8 cellular contexts compared by ENCODE assay signal in genomic region chr18:3455090-3455640, GRCh38. TPM values are rescaled to one million over a fixed set of nuclear protein-coding genes. Genes with fewer than 3 reads are reported as not detected.
DNase-seq lines count a peak whose midpoint lies in the region; ATAC-seq and TF ChIP-seq lines count a peak whose summit lies in the region.

No MANE protein-coding gene starts in this region.

- peaks cover 19% of the 10 kb centered on the region; the same call in 1 of the 2 replicates for H3K36me3 ChIP-seq in GM23338 (ENCODE audit: insufficient read depth)

- peaks cover 88% of the 10 kb centered on the region for H3K79me2 ChIP-seq in GM23338 (replicated peaks; ENCODE audit: insufficient read depth)

- peak overlapping the region; percentile 83 for H3K27ac ChIP-seq in GM23338 (ENCODE audit: low read depth)
- H3K27ac ChIP-seq in VCaP = peak overlapping the region; percentile 96

- DNase-seq in GM23338 (ENCODE audit: low spot score) (peak; percentile 64), fibroblast of the aortic adventitia (ENCODE audit: low read depth) (peak; percentile 47), skeletal muscle cell (ENCODE audit: low read depth) (no peak), NCI-H446 (lab: John Stamatoyannopoulos, UW) (no peak), cerebellum (ENCODE audit: low spot score) (no peak)
- no peak for DNase-seq in stimulated activated CD4-positive, alpha-beta T cell treated with anti-CD3 and anti-CD28 coated beads, Interleukin-4, amount 100 ng/mL, for 1 hour

- peak overlapping the region; percentile 83 for H3K4me3 ChIP-seq in GM23338
- peak overlapping the region; percentile 54 for H3K4me3 ChIP-seq in fibroblast of the aortic adventitia (ENCODE audit: low read depth, low read length)
- peak overlapping the region; percentile 97 for H3K4me3 ChIP-seq in skeletal muscle cell (ENCODE audit: low read depth, low read length)

- peak overlapping the region; percentile 98 for H3K27ac Mint-ChIP-seq in GM23338

- H2AFZ ChIP-seq in GM23338 = no peak overlapping the region

- H3F3A ChIP-seq in GM23338 (replicated peaks; ENCODE audit: low read depth) = peaks cover 12% of the 10 kb centered on the region; the same call in 1 of the 2 replicates

- peaks cover 35% of the 10 kb centered on the region for H3K27me3 Mint-ChIP-seq in GM23338 (ENCODE audit: insufficient read depth, low read depth, poor library complexity)

- H4K20me1 ChIP-seq in GM23338 (replicated peaks; ENCODE audit: insufficient read depth) = no peaks in the 10 kb centered on the region

- H3K36me3 Mint-ChIP-seq in GM23338 (ENCODE audit: low read depth) = peaks cover 88% of the 10 kb centered on the region

- TF ChIP-seq CTCF in GM23338 (conservative IDR thresholded peaks at IDR 0.05; ENCODE audit: low read depth in 2 of 2) = no peak
- TF ChIP-seq CTCF in VCaP (conservative IDR thresholded peaks at IDR 0.05) = no peak; the same call in 1 of the 2 replicates
- TF ChIP-seq CTCF in fibroblast of the aortic adventitia (IDR thresholded peaks at IDR 0.05; ENCODE audit: insufficient read depth, low read length) = no peak

- ATAC-seq in GM23338 (peak; percentile 3; the same call in 1 of the 3 replicates), GM18517 (IDR thresholded peaks at IDR 0.05; ENCODE audit: unreplicated experiment) (no peak)

- peak overlapping the region; percentile 88 for H3K4me2 ChIP-seq in GM23338

- H3K4me1 Mint-ChIP-seq in GM23338 = peaks cover 51% of the 10 kb centered on the region

- H3K4me3 Mint-ChIP-seq in GM23338 = peak overlapping the region; percentile 98

- H3K27me3 ChIP-seq in GM23338 (ENCODE audit: insufficient read depth) = no peaks in the 10 kb centered on the region

- H3K9me3 Mint-ChIP-seq in GM23338 = peaks cover 17% of the 10 kb centered on the region

- peaks cover 44% of the 10 kb centered on the region for H3K4me1 ChIP-seq in GM23338 (ENCODE audit: insufficient read depth)

- no peaks in the 10 kb centered on the region for H3K9me2 ChIP-seq in GM23338 (ENCODE audit: insufficient read depth)

TF ChIP-seq in GM23338, 12 proteins besides CTCF, POLR2A, EP300 and RAD21:
- TF ChIP-seq JUNB (IDR thresholded peaks at IDR 0.05; ENCODE audit: unreplicated experiment) (no peak), NANOG (IDR thresholded peaks at IDR 0.05; ENCODE audit: borderline replicate concordance) (peak; percentile 87)
- TF ChIP-seq, protein P1, sequence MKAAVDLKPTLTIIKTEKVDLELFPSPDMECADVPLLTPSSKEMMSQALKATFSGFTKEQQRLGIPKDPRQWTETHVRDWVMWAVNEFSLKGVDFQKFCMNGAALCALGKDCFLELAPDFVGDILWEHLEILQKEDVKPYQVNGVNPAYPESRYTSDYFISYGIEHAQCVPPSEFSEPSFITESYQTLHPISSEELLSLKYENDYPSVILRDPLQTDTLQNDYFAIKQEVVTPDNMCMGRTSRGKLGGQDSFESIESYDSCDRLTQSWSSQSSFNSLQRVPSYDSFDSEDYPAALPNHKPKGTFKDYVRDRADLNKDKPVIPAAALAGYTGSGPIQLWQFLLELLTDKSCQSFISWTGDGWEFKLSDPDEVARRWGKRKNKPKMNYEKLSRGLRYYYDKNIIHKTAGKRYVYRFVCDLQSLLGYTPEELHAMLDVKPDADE (IDR thresholded peaks at IDR 0.05) = no peak

RNA-seq across cellular contexts. Expression of gene TGIF1, which starts 5.2 kb away (rescaled TPM):
- 286 and 294 TPM in 2 replicates for total RNA-seq in GM23338 (2014; rRNA removed; shearing (Covaris generic))
- 288 and 316 TPM in 2 replicates for polyA plus RNA-seq in GM23338 (2016; fragmentation: Nextera tagmentation; extraction: Ambion mirVana)
- 68.4 and 106 TPM in 2 replicates for total RNA-seq in fibroblast of the aortic adventitia (ENCODE audit: low replicate concordance)
- total RNA-seq in cerebellum = 30.3 TPM

Comparison
In these comparisons a context has a peak if more than half of its experiments do, and no peak if none do; other contexts are left out.
1. DNase-seq: peak in GM23338 (single experiment) and fibroblast of the aortic adventitia (single experiment); none in skeletal muscle cell (single experiment), NCI-H446 (0 of 2), cerebellum (single experiment) and stimulated activated CD4-positive, alpha-beta T cell treated with anti-CD3 and anti-CD28 coated beads, Interleukin-4, amount 100 ng/mL, for 1 hour (single experiment).
2. Peak in every context shown above with its lines, with median percentiles within 50 percentile points of each other: H3K4me3 ChIP-seq.